25 cellular contexts compared by ENCODE assay signal in genomic region chr17:82386881-82387498, GRCh38. TPM values are rescaled to one million over a fixed set of nuclear protein-coding genes. Genes with fewer than 3 reads are reported as not detected.
"Had no signal": no experiment of that assay in that cellular context is flagged by ENCODE, and none has a peak within 500 bp of the region (broad histone marks: within the 10 kb centered on the region; RNA-seq: fewer than 3 reads in every experiment).

No MANE protein-coding gene starts in this region.

- H3K36me3 Mint-ChIP-seq: activated naive CD4-positive, alpha-beta T cell treated with anti-CD3 and anti-CD28 coated beads, Interleukin-2, amount 50 U/mL, for 24 hours had no signal

- H3K4me3 Mint-ChIP-seq: activated CD4-positive, alpha-beta memory T cell treated with anti-CD3 and anti-CD28 coated beads, Interleukin-2, amount 10 ng/mL, durations not matched to agents 7 days and 5 days; activated CD4-positive, alpha-beta T cell treated with anti-CD3 and anti-CD28 coated beads, Interleukin-2, amount 10 ng/mL, durations not matched to agents 24 days and 14 days; activated naive CD4-positive, alpha-beta T cell treated with anti-CD3 and anti-CD28 coated beads, Interleukin-2, amount 50 U/mL, for 24 hours; nephron progenitor cell; stimulated activated memory B cell treated with anti-CD40 and anti-IgM and Interleukin-4, amounts not matched to agents 10 μg/mL and 1 μg/mL and 100 μg/mL, for 72 hours had no signal

- DNase-seq: activated CD4-positive, alpha-beta memory T cell treated with anti-CD3 and anti-CD28 coated beads, Interleukin-2, amount 10 ng/mL, durations not matched to agents 7 days and 5 days; activated CD4-positive, alpha-beta T cell treated with anti-CD3 and anti-CD28 coated beads, Interleukin-2, amount 10 ng/mL, durations not matched to agents 24 days and 14 days; activated gamma-delta T cell treated with Interleukin-2 at 50 U/mL for 16 hours; anterior cingulate cortex; body of pancreas; effector CD4-positive, alpha-beta T cell; midbrain; nephron progenitor cell; nucleus accumbens; stimulated activated CD4-positive, alpha-beta T cell treated with anti-CD3 and anti-CD28 coated beads, Interleukin-15, amount 100 ng/mL, for 24 hours; testis; trophoblast cell had no signal

- H3K9me3 Mint-ChIP-seq: activated CD4-positive, alpha-beta memory T cell treated with anti-CD3 and anti-CD28 coated beads, Interleukin-2, amount 10 ng/mL, durations not matched to agents 7 days and 5 days; activated CD4-positive, alpha-beta T cell treated with anti-CD3 and anti-CD28 coated beads, Interleukin-2, amount 10 ng/mL, durations not matched to agents 24 days and 14 days; activated naive CD4-positive, alpha-beta T cell treated with anti-CD3 and anti-CD28 coated beads, Interleukin-2, amount 50 U/mL, for 24 hours; nephron progenitor cell; stimulated activated memory B cell treated with anti-CD40 and anti-IgM and Interleukin-4, amounts not matched to agents 10 μg/mL and 1 μg/mL and 100 μg/mL, for 72 hours had no signal

- H3K27ac ChIP-seq: cardiac muscle cell, heart left ventricle, parathyroid adenoma, testis had no signal

- ATAC-seq: activated CD4-positive, CD25-positive, alpha-beta regulatory T cell treated with anti-CD3 and anti-CD28 coated beads, Interleukin-2, amount 50 U/mL, for 24 hours; body of pancreas; stimulated activated memory B cell treated with anti-CD40 and anti-IgM and Interleukin-4, amounts not matched to agents 10 μg/mL and 1 μg/mL and 100 μg/mL, for 72 hours had no signal

- H3K9me3 ChIP-seq: body of pancreas, heart left ventricle, testis had no signal

- H3K36me3 ChIP-seq: cardiac muscle cell had no signal

- H3K4me3 ChIP-seq: body of pancreas, cardiac muscle cell, heart left ventricle, smooth muscle cell, testis had no signal

- H3K27me3 ChIP-seq: body of pancreas, cardiac muscle cell, testis had no signal

- H3K27me3 Mint-ChIP-seq: activated CD4-positive, alpha-beta memory T cell treated with anti-CD3 and anti-CD28 coated beads, Interleukin-2, amount 10 ng/mL, durations not matched to agents 7 days and 5 days had no signal

- H3K27ac Mint-ChIP-seq: activated CD4-positive, alpha-beta memory T cell treated with anti-CD3 and anti-CD28 coated beads, Interleukin-2, amount 10 ng/mL, durations not matched to agents 7 days and 5 days; activated CD4-positive, alpha-beta T cell treated with anti-CD3 and anti-CD28 coated beads, Interleukin-2, amount 10 ng/mL, durations not matched to agents 24 days and 14 days; activated naive CD4-positive, alpha-beta T cell treated with anti-CD3 and anti-CD28 coated beads, Interleukin-2, amount 50 U/mL, for 24 hours; nephron progenitor cell; stimulated activated memory B cell treated with anti-CD40 and anti-IgM and Interleukin-4, amounts not matched to agents 10 μg/mL and 1 μg/mL and 100 μg/mL, for 72 hours had no signal

RNA-seq across cellular contexts. Expression of gene UTS2R, which starts 15.4 kb away (rescaled TPM):
- total RNA-seq: activated CD4-positive, alpha-beta memory T cell treated with anti-CD3 and anti-CD28 coated beads, Interleukin-2, amount 10 ng/mL, durations not matched to agents 7 days and 5 days; body of pancreas; chondrocyte; epithelial cell of proximal tubule; fibroblast of villous mesenchyme; kidney epithelial cell; liver; pulmonary artery endothelial cell; smooth muscle cell had no signal

RNA-seq across cellular contexts. Expression of gene TEX19, which starts 27.9 kb away (rescaled TPM):
- total RNA-seq: activated CD4-positive, alpha-beta memory T cell treated with anti-CD3 and anti-CD28 coated beads, Interleukin-2, amount 10 ng/mL, durations not matched to agents 7 days and 5 days; body of pancreas; chondrocyte; epithelial cell of proximal tubule; fibroblast of villous mesenchyme; heart left ventricle; kidney epithelial cell; pulmonary artery endothelial cell; smooth muscle cell had no signal

RNA-seq across cellular contexts. Expression of gene SECTM1, which starts 53.4 kb away (rescaled TPM):
- total RNA-seq: cardiac muscle cell, kidney epithelial cell, smooth muscle cell had no signal
